Comparison of ENCODE assay signal across 14 cellular contexts in genomic region chr11:116925050-116925449, GRCh38.
DNase-seq lines count a peak whose midpoint lies in the region; ATAC-seq and TF ChIP-seq lines count a peak whose summit lies in the region.
"Had no signal": no experiment of that assay in that cellular context is flagged by ENCODE, and none has a peak within 500 bp of the region (broad histone marks: within the 10 kb centered on the region; RNA-seq: fewer than 3 reads in every experiment).

No MANE protein-coding gene starts in this region.

- H3K36me3 ChIP-seq in CD8-positive, alpha-beta memory T cell (ENCODE audit: insufficient read depth, low read length) = no peaks in the 10 kb centered on the region
- H3K36me3 ChIP-seq in GM23338 (ENCODE audit: insufficient read depth) (no peaks in the 10 kb centered on the region; the same call in none of the 2 replicates), mucosa of rectum (ENCODE audit: control insufficient read depth in 2 of 2, insufficient read depth in 2 of 2, low read length in 2 of 2) (peaks cover 8 to 15% of the 10 kb centered on the region in 2 donors), trophoblast cell (ENCODE audit: control insufficient read depth in 1 of 2, insufficient read depth in 2 of 2, low read length in 2 of 2) (peaks cover 4 to 5% of the 10 kb centered on the region in 2 experiments)

- H3K79me1 ChIP-seq in trophoblast cell (ENCODE audit: low read length) = no peaks in the 10 kb centered on the region

- H2BK5ac ChIP-seq in trophoblast cell (ENCODE audit: low read depth, low read length, poor library complexity) = no peak overlapping the region

- H3K4me3 Mint-ChIP-seq in CD8-positive, alpha-beta memory T cell = peak overlapping the region; percentile 9 to 91 (median 74)
- H3K4me3 Mint-ChIP-seq in GM23338 = no peak overlapping the region
- H3K4me3 Mint-ChIP-seq in activated CD8-positive, alpha-beta T cell treated with anti-CD3 and anti-CD28 coated beads for 36 hours = peak overlapping the region; percentile 9

- peak in 3 of 5 donors; percentile 12 to 26 (median 20) for DNase-seq in CD8-positive, alpha-beta memory T cell
- DNase-seq in GM23338 (ENCODE audit: low spot score) = peak; percentile 20
- DNase-seq in activated CD8-positive, alpha-beta T cell treated with anti-CD3 and anti-CD28 coated beads for 36 hours = peak; percentile 41
- DNase-seq in GM19240 (ENCODE audit: insufficient read length, low spot score) = no peak
- DNase-seq in trophoblast cell = no peak
- DNase-seq in NCI-H69 (lab: John Stamatoyannopoulos, UW) = no peak
- DNase-seq: NCI-H2029 treated with DMSO at 0.1 percent for 48 hours, stomach had no signal

- peaks cover 0 to 42% (median 10%) of the 10 kb centered on the region in 3 donors for H3K36me3 Mint-ChIP-seq in CD8-positive, alpha-beta memory T cell
- H3K36me3 Mint-ChIP-seq in GM23338 (ENCODE audit: low read depth) = peaks cover 13% of the 10 kb centered on the region; the same call in 2 of the 3 replicates
- H3K36me3 Mint-ChIP-seq in activated CD8-positive, alpha-beta T cell treated with anti-CD3 and anti-CD28 coated beads for 36 hours (ENCODE audit: low read depth) = peaks cover 20% of the 10 kb centered on the region

- H3K9me2 ChIP-seq in GM23338 (ENCODE audit: insufficient read depth) = no peaks in the 10 kb centered on the region

- intact Hi-C loops in activated CD8-positive, alpha-beta T cell treated with anti-CD3 and anti-CD28 coated beads for 36 hours (cut with micrococcal nuclease) = loop anchor here (5.0 kb wide), 1 partner anchor 172 kb away; the partner anchor contains the start of gene SIK3

- no peak overlapping the region for H3K23ac ChIP-seq in trophoblast cell (ENCODE audit: low read length)

- no peak overlapping the region for H3K4ac ChIP-seq in trophoblast cell (ENCODE audit: low read depth, low read length)

- peak; percentile 43; the same call in 2 of the 3 replicates for ATAC-seq in GM23338
- peak; percentile 24 for ATAC-seq in activated CD8-positive, alpha-beta T cell treated with anti-CD3 and anti-CD28 coated beads for 36 hours
- no peak for ATAC-seq in GM21723 (IDR thresholded peaks at IDR 0.05; ENCODE audit: unreplicated experiment)
- ATAC-seq: HCT116, K562 had no signal

- no peaks in the 10 kb centered on the region for H3K9me3 ChIP-seq in CD8-positive, alpha-beta memory T cell (ENCODE audit: low read length)
- H3K9me3 ChIP-seq in mucosa of rectum (ENCODE audit: control insufficient read depth in 2 of 2, low read length in 2 of 2) (no peaks in the 10 kb centered on the region), trophoblast cell (ENCODE audit: insufficient read depth, low read depth, low read length) (no peaks in the 10 kb centered on the region)
- H3K9me3 ChIP-seq: prostate gland, stomach had no signal

- H3K27ac Mint-ChIP-seq in CD8-positive, alpha-beta memory T cell = peak overlapping the region; percentile 88 to 100 (median 97)
- H3K27ac Mint-ChIP-seq in GM23338 = peak overlapping the region; percentile 73
- peak overlapping the region; percentile 84 for H3K27ac Mint-ChIP-seq in activated CD8-positive, alpha-beta T cell treated with anti-CD3 and anti-CD28 coated beads for 36 hours

- peak overlapping the region; percentile 36 for H3K27ac ChIP-seq in CD8-positive, alpha-beta memory T cell (ENCODE audit: low read depth, low read length)
- H3K27ac ChIP-seq in GM23338 (ENCODE audit: low read depth) (no peak overlapping the region), mucosa of rectum (ENCODE audit: low read depth in 2 of 2, low read length in 2 of 2) (peak overlapping the region; percentile 2 to 67), trophoblast cell (ENCODE audit: low read depth, low read length) (no peak overlapping the region)
- H3K27ac ChIP-seq: epithelial cell of prostate, prostate gland had no signal

- no peak overlapping the region for H3K9ac ChIP-seq in mucosa of rectum (ENCODE audit: low read depth in 1 of 2, low read length in 2 of 2)
- H3K9ac ChIP-seq in trophoblast cell (ENCODE audit: low read length) = no peak overlapping the region

- no peak overlapping the region for H3K14ac ChIP-seq in trophoblast cell (ENCODE audit: low read length)

- H3K4me3 ChIP-seq in CD8-positive, alpha-beta memory T cell (ENCODE audit: low read length) = no peak overlapping the region
- H3K4me3 ChIP-seq in GM23338 (no peak overlapping the region), mucosa of rectum (ENCODE audit: low read length in 2 of 2) (no peak overlapping the region), trophoblast cell (ENCODE audit: low read depth, low read length) (no peak overlapping the region)
- H3K4me3 ChIP-seq: K562, prostate gland, stomach had no signal

- no peaks in the 10 kb centered on the region for H3K9me3 Mint-ChIP-seq in CD8-positive, alpha-beta memory T cell
- no peaks in the 10 kb centered on the region for H3K9me3 Mint-ChIP-seq in GM23338
- H3K9me3 Mint-ChIP-seq in activated CD8-positive, alpha-beta T cell treated with anti-CD3 and anti-CD28 coated beads for 36 hours = no peaks in the 10 kb centered on the region

- H4K8ac ChIP-seq in trophoblast cell (ENCODE audit: low read depth, low read length) = no peak overlapping the region

- H2AFZ ChIP-seq in GM23338 (no peak overlapping the region), trophoblast cell (ENCODE audit: insufficient read depth, low read length, poor library complexity) (no peak overlapping the region)

- POLR2A ChIA-PET in CD8-positive, alpha-beta memory T cell (lab: Charles Lee) = interaction anchor here (1.4 kb wide), 1 partner anchor 170 kb away, joined by 6 read pairs; no protein-coding TSS in a partner anchor
- POLR2A ChIA-PET in activated CD8-positive, alpha-beta T cell treated with anti-CD3 and anti-CD28 coated beads for 36 hours (lab: Charles Lee) = interaction anchor here (0.7 to 0.8 kb wide), 2 partner anchors 13 to 36 kb away, joined by 3 read pairs; no protein-coding TSS in a partner anchor

- no peaks in the 10 kb centered on the region for H3K27me3 ChIP-seq in CD8-positive, alpha-beta memory T cell (ENCODE audit: insufficient read depth, low read length, poor library complexity, severe bottlenecking)
- H3K27me3 ChIP-seq in GM23338 (ENCODE audit: insufficient read depth) = no peaks in the 10 kb centered on the region
- H3K27me3 ChIP-seq in mucosa of rectum (ENCODE audit: control insufficient read depth in 2 of 2, insufficient read depth in 2 of 2, low read length in 2 of 2) = no peaks in the 10 kb centered on the region
- H3K27me3 ChIP-seq in trophoblast cell (ENCODE audit: insufficient read depth, low read length) = no peaks in the 10 kb centered on the region
- H3K27me3 ChIP-seq: stomach had no signal

- H3K4me1 ChIP-seq in CD8-positive, alpha-beta memory T cell (ENCODE audit: insufficient read depth, low read length) = peaks cover 60% of the 10 kb centered on the region
- H3K4me1 ChIP-seq in GM23338 (ENCODE audit: insufficient read depth) = peaks cover 1% of the 10 kb centered on the region; the same call in 1 of the 2 replicates
- H3K4me1 ChIP-seq in mucosa of rectum (ENCODE audit: control insufficient read depth in 2 of 2, insufficient read depth in 2 of 2, low read length in 2 of 2) = peaks cover 3% of the 10 kb centered on the region in 2 donors
- peaks cover 0 to 2% of the 10 kb centered on the region in 2 experiments for H3K4me1 ChIP-seq in trophoblast cell (ENCODE audit: control insufficient read depth in 1 of 2, insufficient read depth in 2 of 2, low read length in 2 of 2)
- H3K4me1 ChIP-seq: prostate gland had no signal

- no peaks in the 10 kb centered on the region for H3F3A ChIP-seq in GM23338 (replicated peaks; ENCODE audit: low read depth)

- H3K4me2 ChIP-seq in GM23338 (no peak overlapping the region), trophoblast cell (ENCODE audit: low read length) (no peak overlapping the region)

- no CpG with 5 or more reads among the region's 8 CpGs for WGBS in trophoblast cell (ENCODE audit: extremely low coverage, insufficient coverage, insufficient read length)

- H2BK120ac ChIP-seq in trophoblast cell (ENCODE audit: insufficient read depth, low read length, poor library complexity) = no peak overlapping the region

- no peak overlapping the region for H2AK5ac ChIP-seq in trophoblast cell (ENCODE audit: low read length)

- CTCF ChIA-PET in CD8-positive, alpha-beta memory T cell (lab: Charles Lee) = interaction anchor here (1.4 to 3.1 kb wide), 4 partner anchors 16 to 220 kb away, joined by 4 to 11 read pairs (median 7); partner anchors contain the start of gene APOA5
- CTCF ChIA-PET in activated CD8-positive, alpha-beta T cell treated with anti-CD3 and anti-CD28 coated beads for 36 hours (lab: Charles Lee) = interaction anchor here (0.6 to 3.3 kb wide), 10 partner anchors 8 to 181 kb away, joined by 3 to 17 read pairs (median 6); no protein-coding TSS in a partner anchor

- H2BK12ac ChIP-seq in trophoblast cell (ENCODE audit: low read length) = no peak overlapping the region

- H4K91ac ChIP-seq in trophoblast cell (ENCODE audit: low read depth, low read length) = no peak overlapping the region

- H3K79me2 ChIP-seq in GM23338 (replicated peaks; ENCODE audit: insufficient read depth) (no peaks in the 10 kb centered on the region), trophoblast cell (ENCODE audit: control insufficient read depth, insufficient read depth, low read length, poor library complexity) (no peaks in the 10 kb centered on the region)

- no peak overlapping the region for H3K18ac ChIP-seq in trophoblast cell (ENCODE audit: low read length)

- no peak for TF ChIP-seq CTCF in GM23338 (conservative IDR thresholded peaks at IDR 0.05; ENCODE audit: low read depth in 2 of 2)
- no peak for TF ChIP-seq CTCF in activated CD8-positive, alpha-beta T cell treated with anti-CD3 and anti-CD28 coated beads for 36 hours (IDR thresholded peaks at IDR 0.05)

- H4K20me1 ChIP-seq in GM23338 (replicated peaks; ENCODE audit: insufficient read depth) = peaks cover 3% of the 10 kb centered on the region; the same call in 1 of the 2 replicates

- peaks cover 72 to 82% (median 79%) of the 10 kb centered on the region in 3 donors for H3K4me1 Mint-ChIP-seq in CD8-positive, alpha-beta memory T cell
- peaks cover 7% of the 10 kb centered on the region for H3K4me1 Mint-ChIP-seq in GM23338
- H3K4me1 Mint-ChIP-seq in activated CD8-positive, alpha-beta T cell treated with anti-CD3 and anti-CD28 coated beads for 36 hours (ENCODE audit: low read depth) = peaks cover 59% of the 10 kb centered on the region

- H3K27me3 Mint-ChIP-seq in CD8-positive, alpha-beta memory T cell = no peaks in the 10 kb centered on the region
- H3K27me3 Mint-ChIP-seq in GM23338 (ENCODE audit: insufficient read depth, low read depth, poor library complexity) = peaks cover 2% of the 10 kb centered on the region
- no peaks in the 10 kb centered on the region for H3K27me3 Mint-ChIP-seq in activated CD8-positive, alpha-beta T cell treated with anti-CD3 and anti-CD28 coated beads for 36 hours

- no peak overlapping the region for H4K12ac ChIP-seq in trophoblast cell (ENCODE audit: low read depth, low read length)

Comparison
In these comparisons a context has a peak if more than half of its experiments do, and no peak if none do; other contexts are left out.
1. DNase-seq: peak in CD8-positive, alpha-beta memory T cell (3 of 5), GM23338 (single experiment) and activated CD8-positive, alpha-beta T cell treated with anti-CD3 and anti-CD28 coated beads for 36 hours (single experiment); none in GM19240 (single experiment), trophoblast cell (0 of 2) and NCI-H69 (single experiment).
2. H3K27ac ChIP-seq: peak in CD8-positive, alpha-beta memory T cell (single experiment) and mucosa of rectum (2 of 2); none in GM23338 (single experiment) and trophoblast cell (single experiment).
3. Peak in every context shown above with its lines, with median percentiles within 50 percentile points of each other: H3K27ac Mint-ChIP-seq.